ENCODE assay signal across 2 cellular contexts in genomic region chr3:171792549-171792948, GRCh38.
TF ChIP-seq lines count a peak whose summit lies in the region.

No MANE protein-coding gene starts in this region.

TF ChIP-seq in HepG2, 621 proteins besides CTCF, POLR2A, EP300 and RAD21 (continues in another document):
- TF ChIP-seq SOX5 (CRISPR knock-in tag; IDR thresholded peaks at IDR 0.05; ENCODE audit: borderline replicate concordance) = peak; percentile 35; the same call in 1 of the 2 replicates
- no peak for TF ChIP-seq JDP2 (CRISPR knock-in tag; IDR thresholded peaks at IDR 0.05; ENCODE audit: borderline replicate concordance)
- TF ChIP-seq ZNF703 (CRISPR knock-in tag; IDR thresholded peaks at IDR 0.05; ENCODE audit: borderline replicate concordance) = no peak
- peak; percentile 94; the same call in 1 of the 2 replicates for TF ChIP-seq ZBTB26 (CRISPR knock-in tag; IDR thresholded peaks at IDR 0.05; ENCODE audit: borderline replicate concordance)
- 0 out of 2 replicates have a peak, but pooled peaks have one; percentile 19 for TF ChIP-seq ZGPAT (CRISPR knock-in tag; IDR thresholded peaks at IDR 0.05)
- TF ChIP-seq RNF2 (conservative IDR thresholded peaks at IDR 0.05; ENCODE audit: low read depth) = no peak
- no peak for TF ChIP-seq HNRNPLL (IDR thresholded peaks at IDR 0.05; ENCODE audit: low read depth, low read length, poor library complexity, severe bottlenecking)
- TF ChIP-seq CBFB (CRISPR knock-in tag; IDR thresholded peaks at IDR 0.05) = no peak
- TF ChIP-seq BHLHE40 (IDR thresholded peaks at IDR 0.05; ENCODE audit: low read length) = no peak
- TF ChIP-seq ZSCAN30 (CRISPR knock-in tag; IDR thresholded peaks at IDR 0.05) = no peak
- TF ChIP-seq, protein P1, sequence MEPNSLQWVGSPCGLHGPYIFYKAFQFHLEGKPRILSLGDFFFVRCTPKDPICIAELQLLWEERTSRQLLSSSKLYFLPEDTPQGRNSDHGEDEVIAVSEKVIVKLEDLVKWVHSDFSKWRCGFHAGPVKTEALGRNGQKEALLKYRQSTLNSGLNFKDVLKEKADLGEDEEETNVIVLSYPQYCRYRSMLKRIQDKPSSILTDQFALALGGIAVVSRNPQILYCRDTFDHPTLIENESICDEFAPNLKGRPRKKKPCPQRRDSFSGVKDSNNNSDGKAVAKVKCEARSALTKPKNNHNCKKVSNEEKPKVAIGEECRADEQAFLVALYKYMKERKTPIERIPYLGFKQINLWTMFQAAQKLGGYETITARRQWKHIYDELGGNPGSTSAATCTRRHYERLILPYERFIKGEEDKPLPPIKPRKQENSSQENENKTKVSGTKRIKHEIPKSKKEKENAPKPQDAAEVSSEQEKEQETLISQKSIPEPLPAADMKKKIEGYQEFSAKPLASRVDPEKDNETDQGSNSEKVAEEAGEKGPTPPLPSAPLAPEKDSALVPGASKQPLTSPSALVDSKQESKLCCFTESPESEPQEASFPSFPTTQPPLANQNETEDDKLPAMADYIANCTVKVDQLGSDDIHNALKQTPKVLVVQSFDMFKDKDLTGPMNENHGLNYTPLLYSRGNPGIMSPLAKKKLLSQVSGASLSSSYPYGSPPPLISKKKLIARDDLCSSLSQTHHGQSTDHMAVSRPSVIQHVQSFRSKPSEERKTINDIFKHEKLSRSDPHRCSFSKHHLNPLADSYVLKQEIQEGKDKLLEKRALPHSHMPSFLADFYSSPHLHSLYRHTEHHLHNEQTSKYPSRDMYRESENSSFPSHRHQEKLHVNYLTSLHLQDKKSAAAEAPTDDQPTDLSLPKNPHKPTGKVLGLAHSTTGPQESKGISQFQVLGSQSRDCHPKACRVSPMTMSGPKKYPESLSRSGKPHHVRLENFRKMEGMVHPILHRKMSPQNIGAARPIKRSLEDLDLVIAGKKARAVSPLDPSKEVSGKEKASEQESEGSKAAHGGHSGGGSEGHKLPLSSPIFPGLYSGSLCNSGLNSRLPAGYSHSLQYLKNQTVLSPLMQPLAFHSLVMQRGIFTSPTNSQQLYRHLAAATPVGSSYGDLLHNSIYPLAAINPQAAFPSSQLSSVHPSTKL (CRISPR knock-in tag; IDR thresholded peaks at IDR 0.05) = peak; percentile 16; the same call in 1 of the 2 replicates
- TF ChIP-seq, protein P2, sequence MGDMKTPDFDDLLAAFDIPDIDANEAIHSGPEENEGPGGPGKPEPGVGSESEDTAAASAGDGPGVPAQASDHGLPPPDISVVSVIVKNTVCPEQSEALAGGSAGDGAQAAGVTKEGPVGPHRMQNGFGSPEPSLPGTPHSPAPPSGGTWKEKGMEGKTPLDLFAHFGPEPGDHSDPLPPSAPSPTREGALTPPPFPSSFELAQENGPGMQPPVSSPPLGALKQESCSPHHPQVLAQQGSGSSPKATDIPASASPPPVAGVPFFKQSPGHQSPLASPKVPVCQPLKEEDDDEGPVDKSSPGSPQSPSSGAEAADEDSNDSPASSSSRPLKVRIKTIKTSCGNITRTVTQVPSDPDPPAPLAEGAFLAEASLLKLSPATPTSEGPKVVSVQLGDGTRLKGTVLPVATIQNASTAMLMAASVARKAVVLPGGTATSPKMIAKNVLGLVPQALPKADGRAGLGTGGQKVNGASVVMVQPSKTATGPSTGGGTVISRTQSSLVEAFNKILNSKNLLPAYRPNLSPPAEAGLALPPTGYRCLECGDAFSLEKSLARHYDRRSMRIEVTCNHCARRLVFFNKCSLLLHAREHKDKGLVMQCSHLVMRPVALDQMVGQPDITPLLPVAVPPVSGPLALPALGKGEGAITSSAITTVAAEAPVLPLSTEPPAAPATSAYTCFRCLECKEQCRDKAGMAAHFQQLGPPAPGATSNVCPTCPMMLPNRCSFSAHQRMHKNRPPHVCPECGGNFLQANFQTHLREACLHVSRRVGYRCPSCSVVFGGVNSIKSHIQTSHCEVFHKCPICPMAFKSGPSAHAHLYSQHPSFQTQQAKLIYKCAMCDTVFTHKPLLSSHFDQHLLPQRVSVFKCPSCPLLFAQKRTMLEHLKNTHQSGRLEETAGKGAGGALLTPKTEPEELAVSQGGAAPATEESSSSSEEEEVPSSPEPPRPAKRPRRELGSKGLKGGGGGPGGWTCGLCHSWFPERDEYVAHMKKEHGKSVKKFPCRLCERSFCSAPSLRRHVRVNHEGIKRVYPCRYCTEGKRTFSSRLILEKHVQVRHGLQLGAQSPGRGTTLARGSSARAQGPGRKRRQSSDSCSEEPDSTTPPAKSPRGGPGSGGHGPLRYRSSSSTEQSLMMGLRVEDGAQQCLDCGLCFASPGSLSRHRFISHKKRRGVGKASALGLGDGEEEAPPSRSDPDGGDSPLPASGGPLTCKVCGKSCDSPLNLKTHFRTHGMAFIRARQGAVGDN (CRISPR knock-in tag; IDR thresholded peaks at IDR 0.05) = 0 out of 2 replicates have a peak, but pooled peaks have one; percentile 27
- TF ChIP-seq PCBP1 (IDR thresholded peaks at IDR 0.05; ENCODE audit: borderline replicate concordance, low read depth, low read length) = no peak
- no peak for TF ChIP-seq NFE2 (CRISPR knock-in tag; IDR thresholded peaks at IDR 0.05)
- TF ChIP-seq ZNF546 (CRISPR knock-in tag; conservative IDR thresholded peaks at IDR 0.05) = no peak

TF ChIP-seq in endothelial cell of umbilical vein, 7 proteins besides CTCF, POLR2A, EP300 and RAD21:
- TF ChIP-seq GATA2 (IDR thresholded peaks at IDR 0.05; ENCODE audit: insufficient read depth, insufficient read length, low read depth, low read length) (no peak), FOS (IDR thresholded peaks at IDR 0.05; ENCODE audit: borderline replicate concordance, insufficient read depth, low read length) (peak; percentile 58), JUN (IDR thresholded peaks at IDR 0.05; ENCODE audit: borderline replicate concordance, insufficient read depth, insufficient read length, low read depth) (peak; percentile 8), MAX (IDR thresholded peaks at IDR 0.05; ENCODE audit: insufficient read depth, insufficient read length) (no peak), EZH2 (IDR thresholded peaks at IDR 0.05; ENCODE audit: borderline replicate concordance, low read depth, low read length, severe bottlenecking) (no peak), POLR2AphosphoS5 (IDR thresholded peaks at IDR 0.05; ENCODE audit: insufficient read depth, low read depth, low read length) (no peak)
